In genomic region chr6:111832833-111833418, GRCh38 we compare ENCODE assay signal across 11 cellular contexts. TPM values are rescaled to one million over a fixed set of nuclear protein-coding genes. Genes with fewer than 3 reads are reported as not detected.
A peak's percentile ranks its signal among the peaks of the same experiment; 100 is the strongest.
DNase-seq lines count a peak whose midpoint lies in the region; ATAC-seq, FAIRE-seq and TF ChIP-seq lines count a peak whose summit lies in the region.
"Had no signal": no experiment of that assay in that cellular context is flagged by ENCODE, and none has a peak within 500 bp of the region (broad histone marks: within the 10 kb centered on the region; RNA-seq: fewer than 3 reads in every experiment).

No MANE protein-coding gene starts in this region.

- no peak overlapping the region for H3K4me3 ChIP-seq in CD4-positive, alpha-beta memory T cell (ENCODE audit: low read length in 2 of 2)
- no peak overlapping the region for H3K4me3 ChIP-seq in endothelial cell of umbilical vein (replicated peaks in 1 of 3; ENCODE audit: insufficient read depth in 1 of 3, low read depth in 1 of 3, low read length in 3 of 3)

- no peaks in the 10 kb centered on the region for H3K27me3 ChIP-seq in CD4-positive, alpha-beta memory T cell (ENCODE audit: insufficient read depth, low read length)
- no peaks in the 10 kb centered on the region for H3K27me3 ChIP-seq in endothelial cell of umbilical vein (ENCODE audit: control insufficient read depth in 2 of 2, insufficient read depth in 2 of 2, low read length in 2 of 2)

- peak overlapping the region in 5 of 7 donors; percentile 69 to 96 (median 88) for H3K27ac Mint-ChIP-seq in CD4-positive, alpha-beta memory T cell

- peak; percentile 59 for ATAC-seq in GM18909 (IDR thresholded peaks at IDR 0.05; ENCODE audit: poor library complexity, unreplicated experiment)
- ATAC-seq in HG03442 (IDR thresholded peaks at IDR 0.05; ENCODE audit: unreplicated experiment): peak; percentile 59

- H3K9ac ChIP-seq in endothelial cell of umbilical vein (replicated peaks; ENCODE audit: extremely low read depth, insufficient read depth, low read length): no peak overlapping the region

- peaks cover 14 to 36% of the 10 kb centered on the region in 2 donors for H3K36me3 Mint-ChIP-seq in CD4-positive, alpha-beta memory T cell

- H3K4me1 ChIP-seq in CD4-positive, alpha-beta memory T cell (ENCODE audit: insufficient read depth, low read length): peaks cover 86% of the 10 kb centered on the region
- H3K4me1 ChIP-seq in endothelial cell of umbilical vein (ENCODE audit: control insufficient read depth, extremely low read depth, insufficient read depth, low read length): peaks cover 13% of the 10 kb centered on the region

- H3K4me2 ChIP-seq in endothelial cell of umbilical vein (ENCODE audit: insufficient read depth, low read length): peak overlapping the region; percentile 1

- DNase-seq in CD4-positive, alpha-beta memory T cell: no peak
- DNase-seq in endothelial cell of umbilical vein (ENCODE audit: low read depth, low spot score) (no peak), H54 (ENCODE audit: insufficient read length, low spot score) (no peak), NCI-H187 treated with DMSO at 0.1 percent for 48 hours (lab: John Stamatoyannopoulos, UW) (no peak), NCI-H1092 treated with DMSO at 0.1 percent for 48 hours (lab: John Stamatoyannopoulos, UW) (no peak)
- DNase-seq in NK-92 treated with Interleukin-12 subunit alpha and Interleukin-12 subunit beta, amount 100 ng/mL, for 24 hours (lab: John Stamatoyannopoulos, UW): no peak
- DNase-seq: activated effector memory CD4-positive, alpha-beta T cell treated with Interleukin-2 at 50 U/mL for 16 hours; DMS 273 treated with DMSO at 0.1 percent for 48 hours had no signal

- no peak overlapping the region for H2AFZ ChIP-seq in endothelial cell of umbilical vein (ENCODE audit: low read depth, low read length)

- dilution Hi-C loops in endothelial cell of umbilical vein (cut with MboI; ENCODE audit: extremely low pct_ligation_motif_present, low sequenced_read_pairs): no loop called here

- H3K9me3 ChIP-seq in CD4-positive, alpha-beta memory T cell (ENCODE audit: control insufficient read depth in 1 of 2, low read length in 2 of 2): no peaks in the 10 kb centered on the region
- H3K9me3 ChIP-seq in endothelial cell of umbilical vein (replicated peaks; ENCODE audit: control insufficient read depth, insufficient read depth, low read length): no peaks in the 10 kb centered on the region

- no peak for TF ChIP-seq CTCF in endothelial cell of umbilical vein (IDR thresholded peaks at IDR 0.05; ENCODE audit: extremely low read depth in 1 of 2, insufficient read depth in 1 of 2, low read depth in 1 of 2, low read length in 2 of 2)

- POLR2A ChIA-PET in CD4-positive, alpha-beta memory T cell (lab: Charles Lee; ENCODE audit: partially characterized antibody): interaction anchor here (0.7 to 3.2 kb wide), 11 partner anchors 9 to 157 kb away, joined by 3 to 12 read pairs (median 4); no protein-coding TSS in a partner anchor
- POLR2A ChIA-PET in endothelial cell of umbilical vein (lab: Charles Lee): no interaction called here

- H3K36me3 ChIP-seq in CD4-positive, alpha-beta memory T cell (ENCODE audit: insufficient read depth, low read length): no peaks in the 10 kb centered on the region
- H3K36me3 ChIP-seq in endothelial cell of umbilical vein (ENCODE audit: control insufficient read depth in 2 of 2, extremely low read depth in 1 of 2, insufficient read depth in 2 of 2, low read length in 2 of 2): no peaks in the 10 kb centered on the region

- FAIRE-seq in endothelial cell of umbilical vein (lab: Jason Lieb, UNC) (no peak), H54 (lab: Jason Lieb, UNC) (no peak)
- FAIRE-seq: keratinocyte had no signal

- BruUV-seq in endothelial cell of umbilical vein (replicated peaks; lab: Mats Ljungman, UMichigan): no TSS peak

- no peak for TF ChIP-seq POLR2A in endothelial cell of umbilical vein (IDR thresholded peaks at IDR 0.05; ENCODE audit: low read depth, low read length)
- TF ChIP-seq POLR2A in H54 (IDR thresholded peaks at IDR 0.05; ENCODE audit: low read depth, low read length): no peak

- peaks cover 41 to 84% (median 70%) of the 10 kb centered on the region in 4 donors for H3K4me1 Mint-ChIP-seq in CD4-positive, alpha-beta memory T cell

- no peaks in the 10 kb centered on the region for H3K9me3 Mint-ChIP-seq in CD4-positive, alpha-beta memory T cell

- H3K79me2 ChIP-seq in endothelial cell of umbilical vein (ENCODE audit: control insufficient read depth, insufficient read depth, low read length): peaks cover 5% of the 10 kb centered on the region

- intact Hi-C loops in CD4-positive, alpha-beta memory T cell (cut with micrococcal nuclease): loop anchor here (1.0 kb wide), 1 partner anchor 8 kb away; no protein-coding TSS in a partner anchor
- intact Hi-C loops in endothelial cell of umbilical vein (cut with micrococcal nuclease): no loop called here

- H3K27me3 Mint-ChIP-seq in CD4-positive, alpha-beta memory T cell: no peaks in the 10 kb centered on the region

- H4K20me1 ChIP-seq in endothelial cell of umbilical vein (replicated peaks; ENCODE audit: control insufficient read depth, extremely low read depth, insufficient read depth, low read length): no peaks in the 10 kb centered on the region

- H3K9me1 ChIP-seq in endothelial cell of umbilical vein (replicated peaks; ENCODE audit: control insufficient read depth, extremely low read depth, insufficient read depth, low read length): no peaks in the 10 kb centered on the region

- H3K27ac ChIP-seq in CD4-positive, alpha-beta memory T cell (ENCODE audit: low read depth, low read length): peak overlapping the region; percentile 16
- H3K27ac ChIP-seq in endothelial cell of umbilical vein (ENCODE audit: insufficient read depth, low read depth, low read length): no peak overlapping the region

- H3K4me3 Mint-ChIP-seq in CD4-positive, alpha-beta memory T cell: peak overlapping the region; percentile 29 to 82 (median 69)

- CTCF ChIA-PET in CD4-positive, alpha-beta memory T cell (lab: Charles Lee; ENCODE audit: partially characterized antibody): interaction anchor here (0.9 to 1.9 kb wide), 6 partner anchors 9 to 123 kb away, joined by 3 to 8 read pairs (median 4); no protein-coding TSS in a partner anchor
- CTCF ChIA-PET in endothelial cell of umbilical vein (lab: Charles Lee): interaction anchor here (0.7 to 0.8 kb wide), 2 partner anchors 8 to 22 kb away, joined by 3 to 4 read pairs; no protein-coding TSS in a partner anchor

TF ChIP-seq in endothelial cell of umbilical vein, 7 proteins besides CTCF, POLR2A, EP300 and RAD21:
- no peak for TF ChIP-seq EZH2 (IDR thresholded peaks at IDR 0.05; ENCODE audit: borderline replicate concordance, low read depth, low read length, severe bottlenecking)
- TF ChIP-seq MAX (IDR thresholded peaks at IDR 0.05; ENCODE audit: insufficient read depth, insufficient read length): no peak
- TF ChIP-seq GATA2 (IDR thresholded peaks at IDR 0.05; ENCODE audit: insufficient read depth, insufficient read length, low read depth, low read length): no peak
- TF ChIP-seq MYC (IDR thresholded peaks at IDR 0.05; ENCODE audit: low read depth, low read length): no peak
- no peak for TF ChIP-seq FOS (IDR thresholded peaks at IDR 0.05; ENCODE audit: borderline replicate concordance, insufficient read depth, low read length)
- TF ChIP-seq POLR2AphosphoS5 (IDR thresholded peaks at IDR 0.05; ENCODE audit: insufficient read depth, low read depth, low read length): no peak
- no peak for TF ChIP-seq JUN (IDR thresholded peaks at IDR 0.05; ENCODE audit: borderline replicate concordance, insufficient read depth, insufficient read length, low read depth)

RNA-seq across cellular contexts. Expression of gene FYN, which starts 40.3 kb away (rescaled TPM):
- 100 to 1,000 TPM; 664 to 713 TPM for total RNA-seq in CD4-positive, alpha-beta memory T cell
- 100 to 1,000 TPM; 338 to 463 TPM for polyA plus RNA-seq in CD4-positive, alpha-beta memory T cell
- total RNA-seq in endothelial cell of umbilical vein: 143 and 151 TPM in 2 replicates
- 59.2 and 69.0 TPM in 2 replicates for polyA plus RNA-seq in endothelial cell of umbilical vein
- polyA plus RNA-seq in endothelial cell of umbilical vein (2011; cell fraction: cytosol; rRNA removed): 64.4 and 72.7 TPM in 2 replicates
- polyA plus RNA-seq in endothelial cell of umbilical vein (2011; cell fraction: nucleus; rRNA removed): 171 and 177 TPM in 2 replicates
- 88.2 and 93.3 TPM in 2 replicates for polyA plus RNA-seq in endothelial cell of umbilical vein (2012)
- polyA minus RNA-seq in endothelial cell of umbilical vein: 96.4 and 114 TPM in 2 replicates
- 35.5 TPM for polyA minus RNA-seq in endothelial cell of umbilical vein (2011; cell fraction: cytosol; rRNA and poly(A)+ RNA removed)
- 131 and 165 TPM in 2 replicates for polyA minus RNA-seq in endothelial cell of umbilical vein (2011; cell fraction: nucleus; rRNA and poly(A)+ RNA removed)
